In the genomic region with DNA sequence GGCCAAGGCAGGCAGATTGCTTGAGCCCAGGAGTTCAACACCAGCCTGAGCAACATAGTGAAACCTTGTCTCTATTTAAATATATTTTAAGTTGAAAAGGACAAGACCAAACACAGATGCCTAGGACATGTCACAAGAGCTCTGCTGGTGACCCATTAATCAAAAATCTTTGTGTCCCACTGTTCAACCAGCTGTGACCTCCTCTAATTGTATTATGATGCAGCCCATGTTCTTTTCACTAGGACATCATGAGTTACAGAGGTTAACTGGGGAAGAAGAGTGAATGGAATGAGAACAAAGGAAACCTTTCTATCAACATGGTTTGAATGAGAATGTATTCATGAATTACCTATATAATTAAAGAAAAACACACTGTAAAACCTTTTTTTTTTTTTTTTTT, we compare ENCODE assay signal across 1 cellular context.
TF ChIP-seq lines count a peak whose summit lies in the region.

No MANE protein-coding gene starts in this region.

TF ChIP-seq in GM23338, 12 proteins besides CTCF, POLR2A, EP300 and RAD21 (continued from another document):
- TF ChIP-seq, protein P1, sequence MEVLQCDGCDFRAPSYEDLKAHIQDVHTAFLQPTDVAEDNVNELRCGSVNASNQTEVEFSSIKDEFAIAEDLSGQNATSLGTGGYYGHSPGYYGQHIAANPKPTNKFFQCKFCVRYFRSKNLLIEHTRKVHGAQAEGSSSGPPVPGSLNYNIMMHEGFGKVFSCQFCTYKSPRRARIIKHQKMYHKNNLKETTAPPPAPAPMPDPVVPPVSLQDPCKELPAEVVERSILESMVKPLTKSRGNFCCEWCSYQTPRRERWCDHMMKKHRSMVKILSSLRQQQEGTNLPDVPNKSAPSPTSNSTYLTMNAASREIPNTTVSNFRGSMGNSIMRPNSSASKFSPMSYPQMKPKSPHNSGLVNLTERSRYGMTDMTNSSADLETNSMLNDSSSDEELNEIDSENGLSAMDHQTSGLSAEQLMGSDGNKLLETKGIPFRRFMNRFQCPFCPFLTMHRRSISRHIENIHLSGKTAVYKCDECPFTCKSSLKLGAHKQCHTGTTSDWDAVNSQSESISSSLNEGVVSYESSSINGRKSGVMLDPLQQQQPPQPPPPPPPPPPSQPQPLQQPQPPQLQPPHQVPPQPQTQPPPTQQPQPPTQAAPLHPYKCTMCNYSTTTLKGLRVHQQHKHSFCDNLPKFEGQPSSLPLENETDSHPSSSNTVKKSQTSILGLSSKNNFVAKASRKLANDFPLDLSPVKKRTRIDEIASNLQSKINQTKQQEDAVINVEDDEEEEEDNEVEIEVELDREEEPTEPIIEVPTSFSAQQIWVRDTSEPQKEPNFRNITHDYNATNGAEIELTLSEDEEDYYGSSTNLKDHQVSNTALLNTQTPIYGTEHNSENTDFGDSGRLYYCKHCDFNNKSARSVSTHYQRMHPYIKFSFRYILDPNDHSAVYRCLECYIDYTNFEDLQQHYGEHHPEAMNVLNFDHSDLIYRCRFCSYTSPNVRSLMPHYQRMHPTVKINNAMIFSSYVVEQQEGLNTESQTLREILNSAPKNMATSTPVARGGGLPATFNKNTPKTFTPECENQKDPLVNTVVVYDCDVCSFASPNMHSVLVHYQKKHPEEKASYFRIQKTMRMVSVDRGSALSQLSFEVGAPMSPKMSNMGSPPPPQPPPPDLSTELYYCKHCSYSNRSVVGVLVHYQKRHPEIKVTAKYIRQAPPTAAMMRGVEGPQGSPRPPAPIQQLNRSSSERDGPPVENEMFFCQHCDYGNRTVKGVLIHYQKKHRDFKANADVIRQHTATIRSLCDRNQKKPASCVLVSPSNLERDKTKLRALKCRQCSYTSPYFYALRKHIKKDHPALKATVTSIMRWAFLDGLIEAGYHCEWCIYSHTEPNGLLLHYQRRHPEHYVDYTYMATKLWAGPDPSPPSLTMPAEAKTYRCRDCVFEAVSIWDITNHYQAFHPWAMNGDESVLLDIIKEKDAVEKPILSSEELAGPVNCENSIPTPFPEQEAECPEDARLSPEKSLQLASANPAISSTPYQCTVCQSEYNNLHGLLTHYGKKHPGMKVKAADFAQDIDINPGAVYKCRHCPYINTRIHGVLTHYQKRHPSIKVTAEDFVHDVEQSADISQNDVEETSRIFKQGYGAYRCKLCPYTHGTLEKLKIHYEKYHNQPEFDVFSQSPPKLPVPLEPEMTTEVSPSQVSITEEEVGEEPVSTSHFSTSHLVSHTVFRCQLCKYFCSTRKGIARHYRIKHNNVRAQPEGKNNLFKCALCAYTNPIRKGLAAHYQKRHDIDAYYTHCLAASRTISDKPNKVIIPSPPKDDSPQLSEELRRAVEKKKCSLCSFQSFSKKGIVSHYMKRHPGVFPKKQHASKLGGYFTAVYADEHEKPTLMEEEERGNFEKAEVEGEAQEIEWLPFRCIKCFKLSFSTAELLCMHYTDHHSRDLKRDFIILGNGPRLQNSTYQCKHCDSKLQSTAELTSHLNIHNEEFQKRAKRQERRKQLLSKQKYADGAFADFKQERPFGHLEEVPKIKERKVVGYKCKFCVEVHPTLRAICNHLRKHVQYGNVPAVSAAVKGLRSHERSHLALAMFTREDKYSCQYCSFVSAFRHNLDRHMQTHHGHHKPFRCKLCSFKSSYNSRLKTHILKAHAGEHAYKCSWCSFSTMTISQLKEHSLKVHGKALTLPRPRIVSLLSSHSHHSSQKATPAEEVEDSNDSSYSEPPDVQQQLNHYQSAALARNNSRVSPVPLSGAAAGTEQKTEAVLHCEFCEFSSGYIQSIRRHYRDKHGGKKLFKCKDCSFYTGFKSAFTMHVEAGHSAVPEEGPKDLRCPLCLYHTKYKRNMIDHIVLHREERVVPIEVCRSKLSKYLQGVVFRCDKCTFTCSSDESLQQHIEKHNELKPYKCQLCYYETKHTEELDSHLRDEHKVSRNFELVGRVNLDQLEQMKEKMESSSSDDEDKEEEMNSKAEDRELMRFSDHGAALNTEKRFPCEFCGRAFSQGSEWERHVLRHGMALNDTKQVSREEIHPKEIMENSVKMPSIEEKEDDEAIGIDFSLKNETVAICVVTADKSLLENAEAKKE (CRISPR knock-in tag; IDR thresholded peaks at IDR 0.05), result no peak
- TF ChIP-seq POLR2AphosphoS5 (IDR thresholded peaks at IDR 0.05; ENCODE audit: low read depth), result no peak
- TF ChIP-seq, protein P2, sequence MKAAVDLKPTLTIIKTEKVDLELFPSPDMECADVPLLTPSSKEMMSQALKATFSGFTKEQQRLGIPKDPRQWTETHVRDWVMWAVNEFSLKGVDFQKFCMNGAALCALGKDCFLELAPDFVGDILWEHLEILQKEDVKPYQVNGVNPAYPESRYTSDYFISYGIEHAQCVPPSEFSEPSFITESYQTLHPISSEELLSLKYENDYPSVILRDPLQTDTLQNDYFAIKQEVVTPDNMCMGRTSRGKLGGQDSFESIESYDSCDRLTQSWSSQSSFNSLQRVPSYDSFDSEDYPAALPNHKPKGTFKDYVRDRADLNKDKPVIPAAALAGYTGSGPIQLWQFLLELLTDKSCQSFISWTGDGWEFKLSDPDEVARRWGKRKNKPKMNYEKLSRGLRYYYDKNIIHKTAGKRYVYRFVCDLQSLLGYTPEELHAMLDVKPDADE (IDR thresholded peaks at IDR 0.05), result no peak
- TF ChIP-seq JUNB (IDR thresholded peaks at IDR 0.05; ENCODE audit: unreplicated experiment), result no peak
- TF ChIP-seq EZH2 (IDR thresholded peaks at IDR 0.05; ENCODE audit: low read depth, unreplicated experiment), result no peak
- no peak for TF ChIP-seq EZH2phosphoT487 (IDR thresholded peaks at IDR 0.05; ENCODE audit: unreplicated experiment)
TF ChIP-seq in GM23338: peak in this region for 0.
